ENCODE assay signal across 1 cellular context in genomic region chr2:226767056-226767813, GRCh38.
TF ChIP-seq lines count a peak whose summit lies in the region.

No MANE protein-coding gene starts in this region.

TF ChIP-seq in K562, 482 proteins besides CTCF, POLR2A, EP300 and RAD21 (continued from another document):
- no peak for TF ChIP-seq ZNF274 (IDR thresholded peaks at IDR 0.05; ENCODE audit: borderline replicate concordance, low read depth, low read length)
